ENCODE assay signal across 13 cellular contexts in genomic region chr7:137957887-137958286, GRCh38. TPM values are rescaled to one million over a fixed set of nuclear protein-coding genes. Genes with fewer than 3 reads are reported as not detected.
DNase-seq lines count a peak whose midpoint lies in the region; ATAC-seq and TF ChIP-seq lines count a peak whose summit lies in the region.
"Had no signal": no experiment of that assay in that cellular context is flagged by ENCODE, and none has a peak within 500 bp of the region (broad histone marks: within the 10 kb centered on the region; RNA-seq: fewer than 3 reads in every experiment).

No MANE protein-coding gene starts in this region.

- POLR2A ChIA-PET in OCI-LY7 (lab: Charles Lee), result interaction anchor here (0.6 to 1.7 kb wide), 2 partner anchors 8 to 501 kb away, joined by 3 to 4 read pairs; no protein-coding TSS in a partner anchor
- POLR2A ChIA-PET in activated CD8-positive, alpha-beta T cell treated with anti-CD3 and anti-CD28 coated beads, Interleukin-2, amount 10 ng/mL, durations not matched to agents 7 days and 5 days (lab: Charles Lee), result no interaction called here

- H4K20me1 ChIP-seq in GM23338 (replicated peaks; ENCODE audit: insufficient read depth) (0 out of 2 replicates have a peak, but pooled peaks cover 3% of the 10 kb centered on the region), OCI-LY7 (ENCODE audit: insufficient read depth, low read length) (no peaks in the 10 kb centered on the region)

- H3K4me3 ChIP-seq in GM23338 (no peak overlapping the region), stomach (no peak overlapping the region), OCI-LY7 (ENCODE audit: low read depth, low read length, poor library complexity, severe bottlenecking) (no peak overlapping the region)
- H3K4me3 ChIP-seq: neural progenitor cell had no signal

- H3K4me2 ChIP-seq in GM23338 (no peak overlapping the region), OCI-LY7 (ENCODE audit: low read length) (no peak overlapping the region)
- H3K4me2 ChIP-seq: neural progenitor cell had no signal

- H3K27me3 ChIP-seq in GM23338 (ENCODE audit: insufficient read depth) (no peaks in the 10 kb centered on the region), stomach (no peaks in the 10 kb centered on the region)
- H3K27me3 ChIP-seq: neural progenitor cell had no signal

- TF ChIP-seq EP300 in stomach (IDR thresholded peaks at IDR 0.05), result no peak

- H3K9me3 Mint-ChIP-seq in GM23338 (no peaks in the 10 kb centered on the region), chondrocyte (ENCODE audit: low read depth) (no peaks in the 10 kb centered on the region), CD14-positive monocyte (no peaks in the 10 kb centered on the region)
- H3K9me3 Mint-ChIP-seq in activated CD8-positive, alpha-beta T cell treated with anti-CD3 and anti-CD28 coated beads, Interleukin-2, amount 10 ng/mL, durations not matched to agents 7 days and 5 days (ENCODE audit: insufficient read depth), result no peaks in the 10 kb centered on the region
- H3K9me3 Mint-ChIP-seq: activated naive CD8-positive, alpha-beta T cell treated with anti-CD3 and anti-CD28 coated beads, Interleukin-2, amount 10 ng/mL, durations not matched to agents 7 days and 5 days; neural progenitor cell had no signal

- TF ChIP-seq POLR2A in stomach (IDR thresholded peaks at IDR 0.05), result no peak

- TF ChIP-seq CTCF in GM23338 (conservative IDR thresholded peaks at IDR 0.05; ENCODE audit: low read depth in 2 of 2), result no peak
- TF ChIP-seq CTCF in chondrocyte (IDR thresholded peaks at IDR 0.05), result no peak
- no peak for TF ChIP-seq CTCF in stomach (IDR thresholded peaks at IDR 0.05)
- no peak for TF ChIP-seq CTCF in CD14-positive monocyte (IDR thresholded peaks at IDR 0.05)
- TF ChIP-seq CTCF in OCI-LY7 (conservative IDR thresholded peaks at IDR 0.05; ENCODE audit: low read length), result no peak

- 0 out of 2 replicates have a peak overlapping the region, but pooled peaks have one; percentile 28 for H3K27ac ChIP-seq in GM23338 (ENCODE audit: low read depth)
- H3K27ac ChIP-seq in stomach, result peak overlapping the region in 4 of 5 donors; percentile 22 to 86 (median 54)
- H3K27ac ChIP-seq in OCI-LY7 (ENCODE audit: low read depth, low read length, poor library complexity, severe bottlenecking), result no peak overlapping the region
- H3K27ac ChIP-seq: neural progenitor cell had no signal

- H3K4me1 ChIP-seq in GM23338 (ENCODE audit: insufficient read depth), result peaks cover 33% of the 10 kb centered on the region
- H3K4me1 ChIP-seq in stomach, result peaks cover 30 to 79% (median 57%) of the 10 kb centered on the region in 4 donors
- H3K4me1 ChIP-seq in OCI-LY7 (ENCODE audit: insufficient read depth, low read length, poor library complexity, severe bottlenecking), result peaks cover 14% of the 10 kb centered on the region

- DNase-seq in GM23338 (ENCODE audit: low spot score), result no peak
- DNase-seq in chondrocyte (ENCODE audit: low spot score), result no peak
- DNase-seq in islet precursor cell, result peak; percentile 80
- DNase-seq in stomach, result no peak
- no peak for DNase-seq in CD14-positive monocyte (ENCODE audit: low spot score)
- DNase-seq in OCI-LY7 (ENCODE audit: low spot score), result no peak
- no peak for DNase-seq in activated CD8-positive, alpha-beta T cell treated with anti-CD3 and anti-CD28 coated beads, Interleukin-2, amount 10 ng/mL, durations not matched to agents 7 days and 5 days
- DNase-seq: activated naive CD8-positive, alpha-beta T cell treated with anti-CD3 and anti-CD28 coated beads, Interleukin-2, amount 10 ng/mL, durations not matched to agents 7 days and 5 days; COR-L47; NCI-H1436 treated with DMSO at 0.1 percent for 48 hours; NCI-H526 treated with DMSO at 0.1 percent for 48 hours had no signal

- ATAC-seq in GM23338 (no peak), HG02763 (IDR thresholded peaks at IDR 0.05; ENCODE audit: unreplicated experiment) (no peak)
- ATAC-seq in activated CD8-positive, alpha-beta T cell treated with anti-CD3 and anti-CD28 coated beads, Interleukin-2, amount 10 ng/mL, durations not matched to agents 7 days and 5 days, result no peak

- intact Hi-C loops in stomach (cut with DNase I; ENCODE audit: low total_unique reads) (no loop called here), CD14-positive monocyte (cut with micrococcal nuclease) (no loop called here), OCI-LY7 (cut with micrococcal nuclease; ENCODE audit: unreplicated experiment) (no loop called here)

- peaks cover 2% of the 10 kb centered on the region; the same call in 1 of the 2 replicates for H3K9me2 ChIP-seq in GM23338 (ENCODE audit: insufficient read depth)
- H3K9me2 ChIP-seq in OCI-LY7 (ENCODE audit: insufficient read depth, low read length), result no peaks in the 10 kb centered on the region

- H3K9me3 ChIP-seq in stomach (no peaks in the 10 kb centered on the region), OCI-LY7 (ENCODE audit: low read length) (no peaks in the 10 kb centered on the region)

- H3F3A ChIP-seq in GM23338 (replicated peaks; ENCODE audit: low read depth), result no peaks in the 10 kb centered on the region

- 91 to 96% (median 94%) methylated on average over 3 of the region's 3 CpGs for WGBS in stomach, 5 donors

- H3K27ac Mint-ChIP-seq in GM23338 (no peak overlapping the region), chondrocyte (ENCODE audit: unreplicated experiment) (peak overlapping the region; percentile 73), CD14-positive monocyte (no peak overlapping the region)
- no peak overlapping the region for H3K27ac Mint-ChIP-seq in activated CD8-positive, alpha-beta T cell treated with anti-CD3 and anti-CD28 coated beads, Interleukin-2, amount 10 ng/mL, durations not matched to agents 7 days and 5 days
- H3K27ac Mint-ChIP-seq: activated naive CD8-positive, alpha-beta T cell treated with anti-CD3 and anti-CD28 coated beads, Interleukin-2, amount 10 ng/mL, durations not matched to agents 7 days and 5 days; neural progenitor cell had no signal

- no TSS peak for BruUV-seq in OCI-LY7 (replicated peaks; lab: Mats Ljungman, UMichigan)

- H2AFZ ChIP-seq in GM23338 (no peak overlapping the region), OCI-LY7 (ENCODE audit: low read length) (no peak overlapping the region)
- H2AFZ ChIP-seq: neural progenitor cell had no signal

- no peak overlapping the region for H3K4me3 Mint-ChIP-seq in GM23338
- no peak overlapping the region for H3K4me3 Mint-ChIP-seq in chondrocyte (ENCODE audit: unreplicated experiment)
- no peak overlapping the region for H3K4me3 Mint-ChIP-seq in CD14-positive monocyte
- no peak overlapping the region for H3K4me3 Mint-ChIP-seq in activated CD8-positive, alpha-beta T cell treated with anti-CD3 and anti-CD28 coated beads, Interleukin-2, amount 10 ng/mL, durations not matched to agents 7 days and 5 days
- H3K4me3 Mint-ChIP-seq: activated naive CD8-positive, alpha-beta T cell treated with anti-CD3 and anti-CD28 coated beads, Interleukin-2, amount 10 ng/mL, durations not matched to agents 7 days and 5 days; neural progenitor cell had no signal

- peaks cover 72% of the 10 kb centered on the region for H3K79me2 ChIP-seq in GM23338 (replicated peaks; ENCODE audit: insufficient read depth)
- no peaks in the 10 kb centered on the region for H3K79me2 ChIP-seq in OCI-LY7 (ENCODE audit: insufficient read depth, low read depth, low read length)

- no peaks in the 10 kb centered on the region for H3K36me3 ChIP-seq in GM23338 (ENCODE audit: insufficient read depth)
- H3K36me3 ChIP-seq in stomach, result peaks cover 0 to 5% (median 2%) of the 10 kb centered on the region in 4 donors
- peaks cover 20% of the 10 kb centered on the region for H3K36me3 ChIP-seq in OCI-LY7 (ENCODE audit: insufficient read depth, low read length)
- H3K36me3 ChIP-seq: neural progenitor cell had no signal

- CTCF ChIA-PET in OCI-LY7 (lab: Charles Lee; ENCODE audit: unreplicated experiment), result interaction anchor here (1.1 to 1.2 kb wide), 2 partner anchors 12 to 45 kb away, joined by 3 read pairs; no protein-coding TSS in a partner anchor
- CTCF ChIA-PET in activated CD8-positive, alpha-beta T cell treated with anti-CD3 and anti-CD28 coated beads, Interleukin-2, amount 10 ng/mL, durations not matched to agents 7 days and 5 days (lab: Charles Lee), result interaction anchor here (0.6 kb wide), 1 partner anchor 44 kb away, joined by 3 read pairs; the partner anchor contains the start of gene CREB3L2

- H3K36me3 Mint-ChIP-seq in GM23338 (ENCODE audit: low read depth), result peaks cover 14% of the 10 kb centered on the region
- peaks cover 31% of the 10 kb centered on the region for H3K36me3 Mint-ChIP-seq in chondrocyte (ENCODE audit: low read depth)
- peaks cover 13 to 31% of the 10 kb centered on the region in 2 donors for H3K36me3 Mint-ChIP-seq in CD14-positive monocyte
- peaks cover 3% of the 10 kb centered on the region for H3K36me3 Mint-ChIP-seq in activated CD8-positive, alpha-beta T cell treated with anti-CD3 and anti-CD28 coated beads, Interleukin-2, amount 10 ng/mL, durations not matched to agents 7 days and 5 days (ENCODE audit: low read depth)

- H3K4me1 Mint-ChIP-seq in GM23338 (peaks cover 47% of the 10 kb centered on the region), chondrocyte (ENCODE audit: low read depth) (peaks cover 90% of the 10 kb centered on the region), CD14-positive monocyte (peaks cover 38% of the 10 kb centered on the region)
- H3K4me1 Mint-ChIP-seq in activated CD8-positive, alpha-beta T cell treated with anti-CD3 and anti-CD28 coated beads, Interleukin-2, amount 10 ng/mL, durations not matched to agents 7 days and 5 days (ENCODE audit: low read depth), result peaks cover 3% of the 10 kb centered on the region
- H3K4me1 Mint-ChIP-seq: activated naive CD8-positive, alpha-beta T cell treated with anti-CD3 and anti-CD28 coated beads, Interleukin-2, amount 10 ng/mL, durations not matched to agents 7 days and 5 days had no signal

- H3K27me3 Mint-ChIP-seq in GM23338 (ENCODE audit: insufficient read depth, low read depth, poor library complexity), result peaks cover 2% of the 10 kb centered on the region
- no peaks in the 10 kb centered on the region for H3K27me3 Mint-ChIP-seq in chondrocyte (ENCODE audit: low read depth)
- peaks cover 0 to 1% (median 0%) of the 10 kb centered on the region in 3 donors for H3K27me3 Mint-ChIP-seq in CD14-positive monocyte (ENCODE audit: low read depth in 3 of 3)
- H3K27me3 Mint-ChIP-seq in activated CD8-positive, alpha-beta T cell treated with anti-CD3 and anti-CD28 coated beads, Interleukin-2, amount 10 ng/mL, durations not matched to agents 7 days and 5 days (ENCODE audit: low read depth), result no peaks in the 10 kb centered on the region
- H3K27me3 Mint-ChIP-seq: activated naive CD8-positive, alpha-beta T cell treated with anti-CD3 and anti-CD28 coated beads, Interleukin-2, amount 10 ng/mL, durations not matched to agents 7 days and 5 days had no signal

RNA-seq across cellular contexts. Expression of gene CREB3L2, which starts 44.0 kb away (rescaled TPM):
- 27.1 and 29.3 TPM in 2 replicates for total RNA-seq in GM23338 (2014; rRNA removed; shearing (Covaris generic))
- polyA plus RNA-seq in GM23338 (2016; fragmentation: Nextera tagmentation; extraction: Ambion mirVana) (12.2 and 14.5 TPM in 2 replicates), stomach (1 to 10 TPM; 5.8 to 8.6 (median 6.6) TPM), CD14-positive monocyte (10 to 100 TPM in 1 of 2 donors, 1 to 10 TPM in 1; 6.9 to 11.9 TPM)
- total RNA-seq in chondrocyte (217 to 294 TPM (median 223 TPM) in 3 replicates), stomach (100 to 1,000 TPM in 1 of 5 donors, 10 to 100 TPM in 4; 22.6 to 258 (median 38.8) TPM), OCI-LY7 (2022) (79.0 and 95.7 TPM in 2 replicates)
- 22.7 and 35.4 TPM in 2 replicates for total RNA-seq in OCI-LY7 (2014; rRNA removed; shearing (Covaris generic))
- total RNA-seq in activated CD8-positive, alpha-beta T cell treated with anti-CD3 and anti-CD28 coated beads, Interleukin-2, amount 10 ng/mL, durations not matched to agents 7 days and 5 days, result 10 to 100 TPM; 24.7 to 25.9 TPM
